ENCODE assay signal across 13 cellular contexts in genomic region chr2:18119883-18120282, GRCh38.
DNase-seq lines count a peak whose midpoint lies in the region; TF ChIP-seq lines count a peak whose summit lies in the region.
"Had no signal": no experiment of that assay in that cellular context is flagged by ENCODE, and none has a peak within 500 bp of the region (broad histone marks: within the 10 kb centered on the region; RNA-seq: fewer than 3 reads in every experiment).

No MANE protein-coding gene starts in this region.

- H3K9me3 Mint-ChIP-seq in endodermal cell = peaks cover 6% of the 10 kb centered on the region
- H3K9me3 Mint-ChIP-seq: activated CD4-positive, alpha-beta T cell treated with anti-CD3 and anti-CD28 coated beads, Interleukin-2, amount 10 ng/mL, durations not matched to agents 24 days and 14 days; CD8-positive, alpha-beta T cell had no signal

- peaks cover 8% of the 10 kb centered on the region for H3K4me1 Mint-ChIP-seq in endodermal cell
- H3K4me1 Mint-ChIP-seq: activated CD4-positive, alpha-beta T cell treated with anti-CD3 and anti-CD28 coated beads, Interleukin-2, amount 10 ng/mL, durations not matched to agents 24 days and 14 days had no signal

- no peak overlapping the region for H3K27ac ChIP-seq in endodermal cell (ENCODE audit: low read depth, low read length)

- no peaks in the 10 kb centered on the region for H3K9me3 ChIP-seq in endodermal cell (ENCODE audit: control insufficient read depth, low read length)

- 94 to 95% methylated on average over 3 of the region's 3 CpGs for WGBS in endodermal cell (ENCODE audit: insufficient coverage in 1 of 2, insufficient read length in 1 of 2), 2 experiments

- DNase-seq in AG09319 (ENCODE audit: extremely low read depth, low read depth) (peak; percentile 94), HCEC 1CT (peak; percentile 80), amniotic stem cell (lab: John Stamatoyannopoulos, UW) (peak; percentile 89), left kidney (ENCODE audit: low read depth, low spot score) (peak; percentile 43), endodermal cell (no peak), activated T-cell treated with anti-CD3 and anti-CD28 coated beads for 4 hours (no peak), GM10248 (ENCODE audit: extremely low spot score) (no peak)
- no peak for DNase-seq in stimulated activated CD4-positive, alpha-beta T cell treated with anti-CD3 and anti-CD28 coated beads, Interleukin-15, amount 100 ng/mL, for 24 hours
- DNase-seq: activated CD4-positive, alpha-beta T cell treated with anti-CD3 and anti-CD28 coated beads, Interleukin-2, amount 10 ng/mL, durations not matched to agents 24 days and 14 days; activated effector memory CD4-positive, alpha-beta T cell treated with Interleukin-2 at 50 U/mL for 16 hours; CD8-positive, alpha-beta T cell; SW 1271 had no signal

- H3K4me3 Mint-ChIP-seq in endodermal cell = no peak overlapping the region
- H3K4me3 Mint-ChIP-seq: activated CD4-positive, alpha-beta T cell treated with anti-CD3 and anti-CD28 coated beads, Interleukin-2, amount 10 ng/mL, durations not matched to agents 24 days and 14 days; CD8-positive, alpha-beta T cell had no signal

- H3K36me3 Mint-ChIP-seq in endodermal cell (ENCODE audit: low read depth) = no peaks in the 10 kb centered on the region
- H3K36me3 Mint-ChIP-seq: CD8-positive, alpha-beta T cell had no signal

- POLR2A ChIA-PET in GM10248 (lab: Yijun Ruan, JAX) = no interaction called here

- H3K4me1 ChIP-seq in endodermal cell (ENCODE audit: control insufficient read depth, insufficient read depth, low read length) = no peaks in the 10 kb centered on the region

- H3K4me3 ChIP-seq in endodermal cell (ENCODE audit: low read length) = no peak overlapping the region
- H3K4me3 ChIP-seq: GM12878 had no signal

- TF ChIP-seq CTCF in AG09319 (IDR thresholded peaks at IDR 0.05; ENCODE audit: low read depth, low read length) (no peak; the same call in 1 of the 2 replicates), endodermal cell (conservative IDR thresholded peaks at IDR 0.05) (no peak), GM10248 (IDR thresholded peaks at IDR 0.05; ENCODE audit: control extremely low read depth, extremely low read depth, low read depth, missing control alignments) (no peak)

- H3K27ac Mint-ChIP-seq in endodermal cell = no peak overlapping the region
- H3K27ac Mint-ChIP-seq: activated CD4-positive, alpha-beta T cell treated with anti-CD3 and anti-CD28 coated beads, Interleukin-2, amount 10 ng/mL, durations not matched to agents 24 days and 14 days; CD8-positive, alpha-beta T cell had no signal

- no peak overlapping the region for H3K9ac ChIP-seq in endodermal cell (ENCODE audit: extremely low read depth, low read length, poor library complexity, severe bottlenecking)

- H3K27me3 ChIP-seq in endodermal cell (ENCODE audit: control insufficient read depth, insufficient read depth, low read length, poor library complexity, severe bottlenecking) = no peaks in the 10 kb centered on the region

- CTCF ChIA-PET in GM10248 (lab: Yijun Ruan, JAX) = interaction anchor here (1.1 to 1.2 kb wide), 2 partner anchors 30 to 58 kb away, joined by 4 read pairs; no protein-coding TSS in a partner anchor

- H3K36me3 ChIP-seq in endodermal cell (ENCODE audit: control insufficient read depth, insufficient read depth, low read length) = no peaks in the 10 kb centered on the region

- H3K27me3 Mint-ChIP-seq in endodermal cell (ENCODE audit: insufficient read depth) = no peaks in the 10 kb centered on the region
- H3K27me3 Mint-ChIP-seq: activated CD4-positive, alpha-beta T cell treated with anti-CD3 and anti-CD28 coated beads, Interleukin-2, amount 10 ng/mL, durations not matched to agents 24 days and 14 days had no signal

Comparison
In these comparisons a context has a peak if more than half of its experiments do, and no peak if none do; other contexts are left out.
1. DNase-seq: peak in AG09319 (single experiment), HCEC 1CT (single experiment), amniotic stem cell (single experiment) and left kidney (single experiment); none in endodermal cell (single experiment), activated T-cell treated with anti-CD3 and anti-CD28 coated beads for 4 hours (single experiment), stimulated activated CD4-positive, alpha-beta T cell treated with anti-CD3 and anti-CD28 coated beads, Interleukin-15, amount 100 ng/mL, for 24 hours (single experiment) and GM10248 (single experiment).